Comparison of ENCODE assay signal across 25 cellular contexts in the genomic region with DNA sequence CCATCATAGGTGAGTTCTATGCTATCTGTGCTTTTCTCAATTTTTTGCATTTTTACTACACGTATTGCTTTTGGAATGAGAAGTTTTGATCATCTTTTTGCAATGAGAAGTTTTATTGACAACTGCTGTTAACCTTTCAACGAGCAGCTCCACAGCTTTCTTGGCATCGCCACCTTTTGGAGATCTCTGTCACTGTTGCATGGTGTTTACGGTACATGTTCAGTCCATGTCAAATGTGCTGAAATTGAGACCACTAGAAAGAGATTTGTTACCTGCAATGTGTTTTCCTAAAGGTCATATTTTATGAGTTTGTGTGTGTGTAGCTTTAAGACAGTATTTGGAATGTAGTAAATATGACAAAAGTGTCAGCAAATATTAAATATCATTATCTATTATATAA.
"Had no signal": no experiment of that assay in that cellular context is flagged by ENCODE, and none has a peak within 500 bp of the region (broad histone marks: within the 10 kb centered on the region; RNA-seq: fewer than 3 reads in every experiment).

No MANE protein-coding gene starts in this region.

- FAIRE-seq: TTC549 had no signal

- ATAC-seq: activated CD8-positive, alpha-beta T cell treated with anti-CD3 and anti-CD28 coated beads for 36 hours; activated T-cell treated with anti-CD3 and anti-CD28 coated beads, Interleukin-2, amount 50 U/mL, for 72 hours; activated T-helper 17 cell treated with anti-CD3 and anti-CD28 coated beads, Interleukin-2, amount 50 U/mL, for 72 hours; Panc1 had no signal

- H3K4me1 ChIP-seq: ascending aorta, SJCRH30 had no signal

- DNase-seq: activated CD4-positive, alpha-beta T cell treated with anti-CD3 and anti-CD28 coated beads, Interleukin-2, amount 10 ng/mL, durations not matched to agents 24 days and 14 days; activated CD4-positive, alpha-beta T cell treated with anti-CD3 and anti-CD28 coated beads, Interleukin-2, amount 50 U/mL, for 4 hours; activated CD8-positive, alpha-beta T cell treated with anti-CD3 and anti-CD28 coated beads for 36 hours; activated gamma-delta T cell; activated naive CD4-positive, alpha-beta T cell treated with Interleukin-2 at 50 U/mL for 16 hours; activated naive CD8-positive, alpha-beta T cell treated with anti-CD3 and anti-CD28 coated beads, Interleukin-2, amount 10 ng/mL, durations not matched to agents 7 days and 5 days; activated T-cell treated with anti-CD3 and anti-CD28 coated beads, Interleukin-2, amount 50 U/mL, for 1 hour; activated T-cell treated with anti-CD3 and anti-CD28 coated beads, Interleukin-2, amount 50 U/mL, for 72 hours; amygdala; NCI-H1092 treated with DMSO at 0.1 percent for 48 hours; NCI-H2081 treated with DMSO at 0.1 percent for 48 hours; NCI-H2171 treated with DMSO at 0.1 percent for 48 hours; NCI-H2227 treated with DMSO at 0.1 percent for 48 hours; NCI-H510A treated with DMSO at 0.1 percent for 48 hours; NCI-H526 treated with DMSO at 0.1 percent for 48 hours; NCI-H774; SHP77; SJCRH30 had no signal

- H3K9ac ChIP-seq: KMS-11 had no signal

- H3K36me3 ChIP-seq: ascending aorta, cardiac muscle cell, SJCRH30 had no signal

- H3K27ac ChIP-seq: ascending aorta, cardiac muscle cell, KMS-11, SJCRH30, SK-N-MC had no signal

- H3K4me2 ChIP-seq: KMS-11 had no signal

- H3K27me3 ChIP-seq: ascending aorta, cardiac muscle cell, SJCRH30 had no signal

- H3K9me3 ChIP-seq: ascending aorta, SJCRH30 had no signal

- H3K4me3 ChIP-seq: ascending aorta, cardiac muscle cell, SJCRH30, SK-N-MC had no signal
